8 cellular contexts compared by ENCODE assay signal in genomic region chr1:58546520-58547308, GRCh38. TPM values are rescaled to one million over a fixed set of nuclear protein-coding genes. Genes with fewer than 3 reads are reported as not detected.
DNase-seq lines count a peak whose midpoint lies in the region; ATAC-seq and TF ChIP-seq lines count a peak whose summit lies in the region.

Gene OMA1, minus strand, starts transcription at chr1:58546726. Its CDS starts 7,432 bp downstream, at chr1:58539294.

- H3K4me3 ChIP-seq in IMR-90 (ENCODE audit: insufficient read depth, low read depth, low read length), result peak within 1 kb of the TSS; percentile 73
- H3K4me3 ChIP-seq in epithelial cell of esophagus (ENCODE audit: low read length), result peak within 1 kb of the TSS; percentile 73

- DNase-seq in DMS114 treated with DMSO at 0.1 percent for 48 hours (lab: John Stamatoyannopoulos, UW; ENCODE audit: unreplicated experiment) (peak; percentile 94), IMR-90 (peak; percentile 98), OCI-M1 (lab: John Stamatoyannopoulos, UW) (peak; percentile 99), activated T-cell treated with anti-CD3 and anti-CD28 coated beads for 4 hours (peak; percentile 96), epithelial cell of esophagus (ENCODE audit: low read depth) (peak; percentile 98), mucosa of gallbladder (ENCODE audit: low spot score) (peak; percentile 98)
- DNase-seq in stimulated activated CD8-positive, alpha-beta memory T cell treated with anti-CD3 and anti-CD28 coated beads, Interleukin-4, amount 100 ng/mL, for 48 hours, result peak; percentile 98

- peak; percentile 88 for TF ChIP-seq POLR2A in IMR-90 (IDR thresholded peaks at IDR 0.05; ENCODE audit: low read depth, low read length)

- peak within 1 kb of the TSS; percentile 30; the same call in 2 of the 3 replicates for H2BK15ac ChIP-seq in IMR-90 (ENCODE audit: low read depth, low read length)

- ATAC-seq in GM21526 (IDR thresholded peaks at IDR 0.05; ENCODE audit: low FRiP score, unreplicated experiment) (peak; percentile 96), IMR-90 (ENCODE audit: low read depth) (peak; percentile 97)

- CTCF ChIA-PET in IMR-90 (lab: Yijun Ruan, JAX), result interaction anchor here (0.6 to 3.2 kb wide), 10 partner anchors 11 to 165 kb away, joined by 3 to 18 read pairs (median 4); no protein-coding TSS in a partner anchor

- in situ Hi-C loops in IMR-90 (cut with MboI; ENCODE audit: low sequenced_read_pairs), result loop anchor here (10.0 kb wide), 1 partner anchor 108 kb away; no protein-coding TSS in a partner anchor

- TF ChIP-seq CTCF in IMR-90 (conservative IDR thresholded peaks at IDR 0.05; ENCODE audit: low read depth, low read length) (peak; percentile 98), epithelial cell of esophagus (IDR thresholded peaks at IDR 0.05; ENCODE audit: insufficient read depth, low read depth, low read length, missing control alignments) (peak; percentile 89)

- WGBS in IMR-90 (ENCODE audit: extremely low coverage in 2 of 2, insufficient read length in 1 of 2), 2 experiments, result 1% methylated on average over 18 of the region's 46 CpGs; no CpG with 5 or more reads in 1 of the 2 experiments

- H3K27me3 ChIP-seq in IMR-90 (ENCODE audit: control insufficient read depth, insufficient read depth, low read length), result peaks cover 9% of the 10 kb centered on the region

- no peak within 1 kb of the TSS for H2AK5ac ChIP-seq in IMR-90 (ENCODE audit: low read depth, low read length)

- H3K9me3 ChIP-seq in IMR-90 (ENCODE audit: control insufficient read depth, insufficient read depth, low read length), result no peaks in the 10 kb centered on the region

- peak within 1 kb of the TSS; percentile 92 for H3K14ac ChIP-seq in IMR-90 (replicated peaks; ENCODE audit: low read depth, low read length)

- peak within 1 kb of the TSS; percentile 63; the same call in 1 of the 2 replicates for H2BK20ac ChIP-seq in IMR-90 (ENCODE audit: low read depth, low read length)

- H4K5ac ChIP-seq in IMR-90 (ENCODE audit: low read depth, low read length), result peak within 1 kb of the TSS; percentile 77

- H3K18ac ChIP-seq in IMR-90 (ENCODE audit: low read depth, low read length), result peak within 1 kb of the TSS; percentile 65

- peaks cover 2% of the 10 kb centered on the region; the same call in 1 of the 2 replicates for H3K9me1 ChIP-seq in IMR-90 (ENCODE audit: insufficient read depth, low read length)

- H2BK120ac ChIP-seq in IMR-90 (ENCODE audit: low read depth, low read length), result peak within 1 kb of the TSS; percentile 56

- H3K4me1 ChIP-seq in IMR-90 (ENCODE audit: control insufficient read depth, insufficient read depth, low read length), result no peaks in the 10 kb centered on the region; the same call in 1 of the 2 replicates

- peak within 1 kb of the TSS; percentile 65 to 91 for H4K8ac ChIP-seq in IMR-90 (ENCODE audit: low read depth in 2 of 2, low read length in 2 of 2)

- peak within 1 kb of the TSS; percentile 78 for H3K56ac ChIP-seq in IMR-90 (ENCODE audit: extremely low read depth, insufficient read depth, low read length)

- peak within 1 kb of the TSS; percentile 47 for H2AK9ac ChIP-seq in IMR-90 (replicated peaks; ENCODE audit: low read depth, low read length, poor library complexity)

- H3K4ac ChIP-seq in IMR-90 (ENCODE audit: low read depth, low read length), result peak within 1 kb of the TSS; percentile 74

- peaks cover 7 to 11% of the 10 kb centered on the region in 2 experiments; a peak in 3 of 4 replicates for H3K79me1 ChIP-seq in IMR-90 (ENCODE audit: low read depth in 1 of 2, low read length in 2 of 2)

- no peaks in the 10 kb centered on the region; the same call in 1 of the 2 replicates for H3K36me3 ChIP-seq in IMR-90 (ENCODE audit: control insufficient read depth, insufficient read depth, low read length)

- peak; percentile 89 for TF ChIP-seq RAD21 in IMR-90 (IDR thresholded peaks at IDR 0.05; ENCODE audit: low read length)

- H2AFZ ChIP-seq in IMR-90 (replicated peaks; ENCODE audit: low read length, poor library complexity), result peak within 1 kb of the TSS; percentile 92

- peak within 1 kb of the TSS; percentile 99 for H3K23ac ChIP-seq in IMR-90 (ENCODE audit: low read depth, low read length)

- H3K27ac ChIP-seq in IMR-90 (ENCODE audit: insufficient read depth, low read length), result peak within 1 kb of the TSS; percentile 87

- H3K9ac ChIP-seq in IMR-90 (ENCODE audit: low read depth, low read length), result peak within 1 kb of the TSS; percentile 88

- H4K91ac ChIP-seq in IMR-90 (ENCODE audit: insufficient read depth, low read depth, low read length), result peak within 1 kb of the TSS; percentile 87

- dilution Hi-C loops in IMR-90 (cut with HindIII; ENCODE audit: low sequenced_read_pairs, unreplicated experiment), result no loop called here

- peak within 1 kb of the TSS; percentile 69 for H2BK5ac ChIP-seq in IMR-90 (ENCODE audit: low read depth, low read length, poor library complexity, severe bottlenecking)

- H4K20me1 ChIP-seq in IMR-90 (ENCODE audit: insufficient read depth, low read length), result no peaks in the 10 kb centered on the region

- intact Hi-C loops in IMR-90 (cut with micrococcal nuclease), result loop anchor here (1.0 to 10.0 kb wide), 6 partner anchors 30 to 1208 kb away; partner anchors contain the start of gene DAB1

- peak within 1 kb of the TSS; percentile 98 for H3K4me2 ChIP-seq in IMR-90 (ENCODE audit: low read depth, low read length)

- POLR2A ChIA-PET in IMR-90 (lab: Charles Lee; ENCODE audit: unreplicated experiment), result interaction anchor here (0.5 to 0.6 kb wide), 2 partner anchors 70 to 93 kb away, joined by 6 to 12 read pairs; no protein-coding TSS in a partner anchor

- BruUV-seq in IMR-90 (replicated peaks; lab: Mats Ljungman, UMichigan), result no TSS peak

TF ChIP-seq in IMR-90, 13 proteins besides CTCF, POLR2A, EP300 and RAD21:
- TF ChIP-seq MAZ (IDR thresholded peaks at IDR 0.05; ENCODE audit: borderline replicate concordance, low read depth, low read length), result peak; percentile 79; the same call in 1 of the 2 replicates
- TF ChIP-seq FOS (IDR thresholded peaks at IDR 0.05; ENCODE audit: low read depth, low read length), result peak; percentile 15; the same call in 1 of the 2 replicates
- peak; percentile 93 for TF ChIP-seq SMC3 (IDR thresholded peaks at IDR 0.05; ENCODE audit: low read depth, low read length)
- no peak for TF ChIP-seq CEBPB (IDR thresholded peaks at IDR 0.05; ENCODE audit: low read depth, low read length)
- peak; percentile 47; the same call in 1 of the 2 replicates for TF ChIP-seq BHLHE40 (IDR thresholded peaks at IDR 0.05; ENCODE audit: low read depth, low read length)
- TF ChIP-seq MXI1 (IDR thresholded peaks at IDR 0.05; ENCODE audit: borderline replicate concordance, low read depth, low read length), result peak; percentile 15; the same call in 1 of the 2 replicates

RNA-seq across cellular contexts. Expression of gene OMA1, which starts in this region (rescaled TPM):
- total RNA-seq in IMR-90 (2012; rRNA removed) (5.9 and 11.9 TPM in 2 replicates), mucosa of gallbladder (34.8 TPM)
- 5.2 and 6.4 TPM in 2 replicates for polyA plus RNA-seq in IMR-90 (2012; rRNA removed)
- polyA plus RNA-seq in IMR-90 (2012; cell fraction: cytosol; rRNA removed), result 1.1 and 1.3 TPM in 2 replicates
- polyA plus RNA-seq in IMR-90 (2012; cell fraction: nucleus; rRNA removed; ENCODE audit: low replicate concordance), result 0.75 and 8.5 TPM in 2 replicates

Comparison
In these comparisons a context has a peak if more than half of its experiments do, and no peak if none do; other contexts are left out.
1. Peak in every context shown above with its lines: DNase-seq, ATAC-seq, H3K4me3 ChIP-seq and H3K27ac ChIP-seq.